8 cellular contexts compared by ENCODE assay signal in the genomic region with DNA sequence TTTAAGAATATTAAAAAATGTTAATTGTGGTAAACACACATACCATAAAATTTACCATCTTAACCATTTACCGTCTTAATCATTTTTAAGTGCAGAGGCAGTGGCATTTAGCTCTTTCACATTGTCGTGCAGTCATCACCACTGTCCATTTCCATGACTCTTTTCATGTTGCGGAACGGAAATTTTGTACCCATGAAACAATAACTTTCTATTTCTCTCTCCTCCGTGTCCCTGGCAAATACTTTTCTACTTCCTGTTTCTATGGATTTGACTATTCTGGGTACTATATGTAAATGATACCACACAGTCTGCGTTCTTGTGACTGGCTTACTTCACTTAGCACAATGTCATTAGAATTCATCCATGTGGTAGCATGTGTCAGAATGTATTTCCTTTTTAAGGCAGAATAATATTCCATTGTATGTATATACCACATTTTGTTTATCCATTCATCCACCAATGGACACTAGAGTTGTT. TPM values are rescaled to one million over a fixed set of nuclear protein-coding genes. Genes with fewer than 3 reads are reported as not detected.
A peak's percentile ranks its signal among the peaks of the same experiment; 100 is the strongest.
DNase-seq lines count a peak whose midpoint lies in the region; ATAC-seq and TF ChIP-seq lines count a peak whose summit lies in the region.

No MANE protein-coding gene starts in this region.

- no peak overlapping the region for H3K4ac ChIP-seq in mesenchymal stem cell (ENCODE audit: low read depth in 1 of 2, low read length in 2 of 2)

- DNase-seq in mesenchymal stem cell: no peak
- DNase-seq in NCI-H2196 treated with DMSO at 0.1 percent for 48 hours (lab: John Stamatoyannopoulos, UW; ENCODE audit: unreplicated experiment): no peak
- DNase-seq in NCI-H446 (lab: John Stamatoyannopoulos, UW): no peak
- DNase-seq in suprapubic skin (ENCODE audit: low spot score in 2 of 2): no peak

- TF ChIP-seq EP300 in suprapubic skin (IDR thresholded peaks at IDR 0.05): no peak

- TF ChIP-seq POLR2A in suprapubic skin (IDR thresholded peaks at IDR 0.05): no peak

- no peak for TF ChIP-seq CTCF in suprapubic skin (IDR thresholded peaks at IDR 0.05)

- no peak overlapping the region for H3K18ac ChIP-seq in mesenchymal stem cell (ENCODE audit: low read depth in 1 of 2, low read length in 2 of 2)

- H3K36me3 ChIP-seq in mesenchymal stem cell (ENCODE audit: control insufficient read depth in 1 of 2, insufficient read depth in 2 of 2, low read depth in 1 of 2, low read length in 2 of 2) (no peaks in the 10 kb centered on the region), suprapubic skin (no peaks in the 10 kb centered on the region)

- H3K14ac ChIP-seq in mesenchymal stem cell (ENCODE audit: low read length in 2 of 2): no peak overlapping the region

- WGBS in mesenchymal stem cell: 64% methylated on average over 2 of the region's 6 CpGs
- WGBS in suprapubic skin: 93% methylated on average over 6 of the region's 6 CpGs

- no peak overlapping the region for H3K4me3 ChIP-seq in mesenchymal stem cell (ENCODE audit: insufficient read depth in 1 of 2, low read depth in 1 of 2, low read length in 2 of 2)
- H3K4me3 ChIP-seq in suprapubic skin: no peak overlapping the region

- H3K27me3 ChIP-seq in mesenchymal stem cell (ENCODE audit: control insufficient read depth in 1 of 2, insufficient read depth in 1 of 2, low read length in 2 of 2): no peaks in the 10 kb centered on the region
- no peaks in the 10 kb centered on the region for H3K27me3 ChIP-seq in suprapubic skin

- H3K4me1 ChIP-seq in mesenchymal stem cell (ENCODE audit: control insufficient read depth, insufficient read depth, low read depth, low read length) (peaks cover 11% of the 10 kb centered on the region), suprapubic skin (peaks cover 56% of the 10 kb centered on the region)

- no peaks in the 10 kb centered on the region for H3K9me3 ChIP-seq in mesenchymal stem cell (ENCODE audit: control insufficient read depth, low read length)
- H3K9me3 ChIP-seq in suprapubic skin: no peaks in the 10 kb centered on the region

- no peaks in the 10 kb centered on the region for H3K79me1 ChIP-seq in mesenchymal stem cell (replicated peaks; ENCODE audit: low read length, poor library complexity, severe bottlenecking)

- no peak overlapping the region for H2BK120ac ChIP-seq in mesenchymal stem cell (ENCODE audit: low read depth, low read length)

- H2BK15ac ChIP-seq in mesenchymal stem cell (ENCODE audit: low read depth, poor library complexity, severe bottlenecking): no peak overlapping the region

- no peak overlapping the region for H2AFZ ChIP-seq in mesenchymal stem cell (ENCODE audit: low read depth, low read length)

- peak; percentile 71 for ATAC-seq in GM18511 (IDR thresholded peaks at IDR 0.05; ENCODE audit: unreplicated experiment)
- peak; percentile 40 for ATAC-seq in HG02642 (IDR thresholded peaks at IDR 0.05; ENCODE audit: poor library complexity, unreplicated experiment)
- ATAC-seq in SK-N-SH treated with all-trans-retinoic acid at 6 μM for 48 hours: no peak
- ATAC-seq in GM21360 (IDR thresholded peaks at IDR 0.05; ENCODE audit: unreplicated experiment): no peak

- H3K23ac ChIP-seq in mesenchymal stem cell (ENCODE audit: low read length in 2 of 2): no peak overlapping the region

- no peak overlapping the region for H4K8ac ChIP-seq in mesenchymal stem cell (ENCODE audit: low read length)

- H2BK5ac ChIP-seq in mesenchymal stem cell (ENCODE audit: low read depth, low read length, poor library complexity, severe bottlenecking): no peak overlapping the region

- H3K9ac ChIP-seq in mesenchymal stem cell (ENCODE audit: low read length): no peak overlapping the region

- peak overlapping the region; percentile 46 for H3K27ac ChIP-seq in mesenchymal stem cell (ENCODE audit: low read length, poor library complexity, severe bottlenecking)
- no peak overlapping the region for H3K27ac ChIP-seq in suprapubic skin

- peak overlapping the region; percentile 81 for H2AK5ac ChIP-seq in mesenchymal stem cell (ENCODE audit: low read length, severe bottlenecking)

- no peak overlapping the region for H3K4me2 ChIP-seq in mesenchymal stem cell (ENCODE audit: low read length, poor library complexity, severe bottlenecking)

- H2BK12ac ChIP-seq in mesenchymal stem cell (ENCODE audit: low read length in 2 of 2): no peak overlapping the region

- no peak overlapping the region for H4K91ac ChIP-seq in mesenchymal stem cell (ENCODE audit: low read length)

TF ChIP-seq in SK-N-SH treated with all-trans-retinoic acid at 6 μM for 48 hours, 23 proteins besides CTCF, POLR2A, EP300 and RAD21:
- TF ChIP-seq ZFP30 (CRISPR knock-in tag; IDR thresholded peaks at IDR 0.05) (no peak), ZNF8 (CRISPR knock-in tag; IDR thresholded peaks at IDR 0.05) (peak; percentile 68; the same call in 1 of the 2 replicates)

RNA-seq across cellular contexts. Expression of gene AKAP13, which starts 27.9 kb away (rescaled TPM):
- 16.4 TPM for polyA plus RNA-seq in mesenchymal stem cell (2013, experiment 1 of 2)
- 15.2 TPM for polyA plus RNA-seq in mesenchymal stem cell (2013, experiment 2 of 2)
- 100 to 1,000 TPM; 124 to 249 (median 163) TPM for total RNA-seq in suprapubic skin

Comparison
In these comparisons a context has a peak if more than half of its experiments do, and no peak if none do; other contexts are left out.
1. ATAC-seq: peak in GM18511 (single experiment) and HG02642 (single experiment); none in SK-N-SH treated with all-trans-retinoic acid at 6 μM for 48 hours (single experiment) and GM21360 (single experiment).